8 cellular contexts compared by ENCODE assay signal in the genomic region with DNA sequence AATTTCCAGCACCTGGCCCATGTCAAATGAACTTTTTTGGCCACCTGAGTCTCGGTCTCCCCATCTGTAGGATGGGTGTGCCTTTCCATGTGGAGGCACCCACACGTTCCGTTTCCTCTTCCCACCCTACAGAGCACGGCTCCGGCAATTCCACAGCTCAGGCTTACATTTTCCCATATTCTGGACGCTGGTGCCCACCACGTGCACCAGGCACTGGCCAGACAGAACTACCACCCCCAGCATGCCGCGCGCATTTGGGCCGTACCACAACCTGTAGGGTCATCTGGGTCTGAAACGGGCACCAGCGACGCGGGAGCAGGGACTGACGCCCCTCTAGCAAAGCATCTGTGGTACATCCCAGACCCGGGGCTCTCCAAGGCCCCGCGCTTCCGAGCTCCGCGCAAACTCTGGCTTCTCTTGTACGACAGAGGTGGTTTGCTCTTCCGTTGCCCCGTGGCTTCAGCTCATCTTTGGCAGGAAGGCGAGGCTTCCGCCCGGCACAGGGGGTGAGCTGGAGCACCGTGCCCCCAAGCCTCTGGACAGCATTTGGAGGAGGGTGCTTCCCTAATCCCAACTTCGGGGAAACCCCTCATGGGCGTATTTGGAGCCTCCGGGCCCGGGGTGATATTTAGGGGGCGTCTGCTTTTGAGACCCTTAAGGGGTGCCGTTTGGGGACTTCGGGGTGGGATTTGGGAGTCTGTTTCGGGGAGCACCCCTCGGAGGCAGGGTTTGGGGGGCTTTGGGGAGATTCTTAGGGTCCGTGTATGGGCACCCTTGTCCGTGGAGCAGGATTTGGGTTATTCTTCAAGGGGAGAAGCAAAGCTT. TPM values are rescaled to one million over a fixed set of nuclear protein-coding genes. Genes with fewer than 3 reads are reported as not detected.
DNase-seq lines count a peak whose midpoint lies in the region; ATAC-seq and TF ChIP-seq lines count a peak whose summit lies in the region.

No MANE protein-coding gene starts in this region.

- DNase-seq in DMS114 treated with DMSO at 0.1 percent for 48 hours (lab: John Stamatoyannopoulos, UW; ENCODE audit: unreplicated experiment) = peak; percentile 77
- peak; percentile 97 for DNase-seq in KBM-7
- peak; percentile 92 for DNase-seq in PC-3
- DNase-seq in activated T-cell treated with anti-CD3 and anti-CD28 coated beads, Interleukin-2, amount 50 U/mL, for 1 hour = peak; percentile 73
- peak; percentile 94 for DNase-seq in esophagus muscularis mucosa (ENCODE audit: extremely low spot score)
- peak; percentile 90 for DNase-seq in myocyte (ENCODE audit: low read depth)
- peak; percentile 63 for DNase-seq in stimulated activated CD8-positive, alpha-beta memory T cell treated with anti-CD3 and anti-CD28 coated beads, Interleukin-7, amount 100 ng/mL, for 24 hours (ENCODE audit: low read depth)

- H3K4me1 ChIP-seq in PC-3 (ENCODE audit: insufficient read depth, low read length) (peaks cover 22% of the 10 kb centered on the region), esophagus muscularis mucosa (peaks cover 22 to 41% (median 27%) of the 10 kb centered on the region in 4 donors)

- 25% methylated on average over 26 of the region's 40 CpGs for WGBS in esophagus muscularis mucosa

- POLR2A ChIA-PET in PC-3 (lab: Charles Lee; ENCODE audit: unreplicated experiment) = interaction anchor here (0.6 to 1.8 kb wide), 4 partner anchors 10 to 217 kb away, joined by 3 to 5 read pairs (median 4); partner anchors contain the start of genes NDUFB11 and RBM10

- no TSS peak for BruUV-seq in PC-3 (replicated peaks; lab: Mats Ljungman, UMichigan)

- in situ Hi-C loops in KBM-7 (cut with MboI; ENCODE audit: low pct_unique_long_range_greater_than_20kb, low sequenced_read_pairs) = no loop called here

- H2AFZ ChIP-seq in PC-3 (ENCODE audit: low read length) = peak overlapping the region; percentile 92

- H3K27ac ChIP-seq in PC-3 (ENCODE audit: low read length) = peak overlapping the region; percentile 47
- H3K27ac ChIP-seq in esophagus muscularis mucosa (replicated peaks in 1 of 4) = peak overlapping the region; percentile 50 to 68 (median 62)

- no peaks in the 10 kb centered on the region for H3K9me2 ChIP-seq in PC-3 (replicated peaks; ENCODE audit: low read length)

- peaks cover 3% of the 10 kb centered on the region; the same call in 1 of the 2 replicates for H4K20me1 ChIP-seq in PC-3 (ENCODE audit: low read length)

- H3K9ac ChIP-seq in PC-3 (ENCODE audit: low read length) = peak overlapping the region; percentile 90

- H3K27me3 ChIP-seq in PC-3 (ENCODE audit: low read length) = no peaks in the 10 kb centered on the region
- no peaks in the 10 kb centered on the region for H3K27me3 ChIP-seq in esophagus muscularis mucosa

- no peak for TF ChIP-seq CTCF in PC-3 (conservative IDR thresholded peaks at IDR 0.05; ENCODE audit: low read depth, low read length)
- no peak for TF ChIP-seq CTCF in esophagus muscularis mucosa (IDR thresholded peaks at IDR 0.05)

- intact Hi-C loops in PC-3 (cut with micrococcal nuclease) = loop anchor here (5.0 to 10.0 kb wide), 4 partner anchors 172 to 464 kb away; partner anchors contain the start of genes ELK1, UXT and ZNF41
- intact Hi-C loops in esophagus muscularis mucosa (cut with DNase I) = loop anchor here (10.0 kb wide), 1 partner anchor 834 kb away; no protein-coding TSS in a partner anchor

- peaks cover 9% of the 10 kb centered on the region for H3K36me3 ChIP-seq in PC-3 (ENCODE audit: low read depth, low read length)
- H3K36me3 ChIP-seq in esophagus muscularis mucosa = peaks cover 0 to 16% (median 14%) of the 10 kb centered on the region in 4 donors

- no peaks in the 10 kb centered on the region for H3F3A ChIP-seq in PC-3 (ENCODE audit: low read length, unreplicated experiment)

- no peak for TF ChIP-seq POLR2A in esophagus muscularis mucosa (IDR thresholded peaks at IDR 0.05; ENCODE audit: low read depth)

- CTCF ChIA-PET in PC-3 (lab: Charles Lee) = interaction anchor here (0.6 to 0.9 kb wide), 3 partner anchors 10 to 194 kb away, joined by 3 to 4 read pairs (median 3); partner anchors contain the start of genes NDUFB11 and RBM10

- H3K9me3 ChIP-seq in PC-3 (ENCODE audit: low read length) = no peaks in the 10 kb centered on the region
- no peaks in the 10 kb centered on the region for H3K9me3 ChIP-seq in esophagus muscularis mucosa

- ATAC-seq in GM21529 (IDR thresholded peaks at IDR 0.05; ENCODE audit: unreplicated experiment) (peak; percentile 48), PC-3 (peak; percentile 79)

- peaks cover 43% of the 10 kb centered on the region for H3K79me2 ChIP-seq in PC-3 (ENCODE audit: low read length)

- no peak for TF ChIP-seq EP300 in esophagus muscularis mucosa (IDR thresholded peaks at IDR 0.05)

- peak overlapping the region; percentile 100 for H3K4me2 ChIP-seq in PC-3 (ENCODE audit: low read length)

- peak overlapping the region; percentile 93 for H3K4me3 ChIP-seq in PC-3 (ENCODE audit: low read length)
- H3K4me3 ChIP-seq in esophagus muscularis mucosa = peak overlapping the region; percentile 54 to 67 (median 58)

RNA-seq across cellular contexts. Expression of gene UBA1, which starts 3.0 kb away (rescaled TPM):
- total RNA-seq in PC-3 (2014; rRNA removed) = 282 and 299 TPM in 2 replicates
- total RNA-seq in esophagus muscularis mucosa = 100 to 1,000 TPM; 125 to 218 (median 147) TPM
- total RNA-seq in myocyte = 195 and 200 TPM in 2 replicates
- 236 TPM for polyA plus RNA-seq in myocyte (2012)

RNA-seq across cellular contexts. Expression of gene CDK16, which starts 27.8 kb away (rescaled TPM):
- total RNA-seq in PC-3 (2014; rRNA removed) (155 and 208 TPM in 2 replicates), esophagus muscularis mucosa (10 to 100 TPM; 51.9 to 87.1 (median 65.4) TPM), myocyte (146 and 151 TPM in 2 replicates)
- 143 TPM for polyA plus RNA-seq in myocyte (2012)

RNA-seq across cellular contexts. Expression of gene USP11, which starts 42.2 kb away (rescaled TPM):
- total RNA-seq in PC-3 (2014; rRNA removed) (31.3 and 37.3 TPM in 2 replicates), esophagus muscularis mucosa (10 to 100 TPM; 23.3 to 44.1 (median 38.2) TPM), myocyte (42.6 and 53.9 TPM in 2 replicates)
- 81.3 TPM for polyA plus RNA-seq in myocyte (2012)

RNA-seq across cellular contexts. Expression of gene RBM10, which starts 45.6 kb away (rescaled TPM):
- total RNA-seq in PC-3 (2014; rRNA removed) = 71.5 and 87.0 TPM in 2 replicates
- total RNA-seq in esophagus muscularis mucosa = 10 to 100 TPM; 25.3 to 38.4 (median 29.8) TPM
- 33.6 and 38.1 TPM in 2 replicates for total RNA-seq in myocyte
- 27.8 TPM for polyA plus RNA-seq in myocyte (2012)

RNA-seq across cellular contexts. Expression of gene NDUFB11, which starts 46.2 kb away (rescaled TPM):
- total RNA-seq in PC-3 (2014; rRNA removed) (164 and 258 TPM in 2 replicates), esophagus muscularis mucosa (10 to 100 TPM; 58.3 to 87.5 (median 76.3) TPM), myocyte (46.6 and 53.0 TPM in 2 replicates)
- 89.1 TPM for polyA plus RNA-seq in myocyte (2012)

Comparison
In these comparisons a context has a peak if more than half of its experiments do, and no peak if none do; other contexts are left out.
1. Peak in every context shown above with its lines: DNase-seq, ATAC-seq, H3K4me3 ChIP-seq and H3K27ac ChIP-seq.